8 cellular contexts compared by ENCODE assay signal in the genomic region with DNA sequence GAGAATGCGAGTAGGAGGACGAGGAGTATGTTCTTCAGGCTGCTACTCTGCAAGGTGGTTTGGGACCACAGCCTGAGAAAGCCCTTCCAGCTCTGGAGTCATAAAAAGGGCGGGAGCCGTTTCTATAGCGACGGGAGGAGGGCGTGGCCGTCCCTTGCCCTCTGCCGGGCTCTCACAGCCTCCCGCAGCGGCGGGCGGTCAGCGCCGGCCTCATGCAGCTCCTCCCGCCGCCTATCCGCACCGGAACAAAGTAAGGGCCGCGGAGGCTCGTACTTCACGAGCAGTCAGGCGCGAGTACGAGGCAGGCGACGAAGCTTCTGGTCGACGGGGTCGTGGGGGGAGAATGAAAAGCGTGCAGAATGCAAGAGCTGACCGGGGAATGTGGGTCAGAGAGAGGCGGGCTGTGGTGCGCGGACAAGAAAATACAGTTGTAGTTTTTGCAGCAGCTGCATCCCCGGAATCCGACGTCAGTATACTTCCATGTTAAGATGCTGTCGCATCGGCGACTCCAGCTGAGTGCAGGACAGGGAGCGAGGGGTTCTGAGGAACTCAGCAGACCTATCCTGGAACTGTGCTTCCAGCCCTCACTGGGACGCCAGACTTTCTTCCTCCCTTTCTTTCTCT. TPM values are rescaled to one million over a fixed set of nuclear protein-coding genes. Genes with fewer than 3 reads are reported as not detected.
DNase-seq lines count a peak whose midpoint lies in the region; ATAC-seq and TF ChIP-seq lines count a peak whose summit lies in the region.

A gene with protein sequence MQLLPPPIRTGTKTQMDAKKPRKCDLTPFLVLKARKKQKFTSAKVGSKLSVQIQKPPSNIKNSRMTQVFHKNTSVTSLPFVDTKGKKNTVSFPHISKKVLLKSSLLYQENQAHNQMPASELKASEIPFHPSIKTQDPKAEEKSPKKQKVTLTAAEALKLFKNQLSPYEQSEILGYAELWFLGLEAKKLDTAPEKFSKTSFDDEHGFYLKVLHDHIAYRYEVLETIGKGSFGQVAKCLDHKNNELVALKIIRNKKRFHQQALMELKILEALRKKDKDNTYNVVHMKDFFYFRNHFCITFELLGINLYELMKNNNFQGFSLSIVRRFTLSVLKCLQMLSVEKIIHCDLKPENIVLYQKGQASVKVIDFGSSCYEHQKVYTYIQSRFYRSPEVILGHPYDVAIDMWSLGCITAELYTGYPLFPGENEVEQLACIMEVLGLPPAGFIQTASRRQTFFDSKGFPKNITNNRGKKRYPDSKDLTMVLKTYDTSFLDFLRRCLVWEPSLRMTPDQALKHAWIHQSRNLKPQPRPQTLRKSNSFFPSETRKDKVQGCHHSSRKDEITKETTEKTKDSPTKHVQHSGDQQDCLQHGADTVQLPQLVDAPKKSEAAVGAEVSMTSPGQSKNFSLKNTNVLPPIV (plus strand): TSS at position 175 of the 624 bp plus-strand sequence. CDS start 38 bp downstream, at position 213.

- peaks cover 31% of the 10 kb centered on the region for H3K27me3 Mint-ChIP-seq in WTC11 (ENCODE audit: low read depth)

- no peaks in the 10 kb centered on the region for H3K9me3 ChIP-seq in HEK293 (ENCODE audit: control insufficient read depth, insufficient read depth, low read depth, low read length)
- no peaks in the 10 kb centered on the region for H3K9me3 ChIP-seq in muscle layer of duodenum (ENCODE audit: control insufficient read depth in 1 of 2, low read length in 2 of 2)

- H3K4me3 Mint-ChIP-seq in WTC11, result peak within 1 kb of the TSS; percentile 61

- H3K36me3 Mint-ChIP-seq in WTC11, result peaks cover 2% of the 10 kb centered on the region

- H3K4me1 Mint-ChIP-seq in WTC11, result peaks cover 9% of the 10 kb centered on the region

- H3K27me3 ChIP-seq in muscle layer of duodenum (ENCODE audit: low read depth, low read length), result no peaks in the 10 kb centered on the region

- H3K9me3 Mint-ChIP-seq in WTC11, result no peaks in the 10 kb centered on the region

- CTCF ChIA-PET in HEK293 (lab: Yijun Ruan, JAX), result interaction anchor here (0.9 kb wide), 1 partner anchor 43 kb away, joined by 5 read pairs; no protein-coding TSS in a partner anchor
- CTCF ChIA-PET in WTC11 (lab: Charles Lee), result interaction anchor here (0.8 to 1.4 kb wide), 7 partner anchors 22 to 293 kb away, joined by 3 to 9 read pairs (median 3); partner anchors contain the start of genes AKAP3 and NDUFA9

- H3K27ac ChIP-seq in HEK293 (ENCODE audit: extremely low read depth, low read depth, low read length) (no peak within 1 kb of the TSS), muscle layer of duodenum (ENCODE audit: low read length) (no peak within 1 kb of the TSS)

- peak within 1 kb of the TSS; percentile 3 for H3K4me3 ChIP-seq in HEK293 (ENCODE audit: low read depth, low read length)
- H3K4me3 ChIP-seq in muscle layer of duodenum (ENCODE audit: low read depth in 1 of 2, low read length in 2 of 2), result peak within 1 kb of the TSS; percentile 40 to 59

- ATAC-seq in WTC11 (peak; percentile 97), GM19455 (IDR thresholded peaks at IDR 0.05; ENCODE audit: unreplicated experiment) (no peak)

- no peak within 1 kb of the TSS for H3K27ac Mint-ChIP-seq in WTC11

- DNase-seq in AG08395 (ENCODE audit: low spot score) (peak; percentile 82), WTC11 (ENCODE audit: low spot score) (peak; percentile 96), fibroblast of the conjunctiva (ENCODE audit: low read depth) (peak; percentile 61), ureter (ENCODE audit: low spot score) (peak; percentile 81), T-helper 9 cell (no peak)

- no peak for TF ChIP-seq CTCF in HEK293 (tag by site-specific recombination; IDR thresholded peaks at IDR 0.05)
- TF ChIP-seq CTCF in WTC11 (IDR thresholded peaks at IDR 0.05), result no peak

- H3K36me3 ChIP-seq in HEK293 (ENCODE audit: control insufficient read depth in 2 of 2, insufficient read depth in 1 of 2, low read length in 2 of 2), result peaks cover 13 to 27% of the 10 kb centered on the region in 2 experiments; a peak in 2 of 3 replicates
- H3K36me3 ChIP-seq in muscle layer of duodenum (ENCODE audit: control insufficient read depth in 1 of 2, insufficient read depth in 2 of 2, low read length in 2 of 2), result no peaks in the 10 kb centered on the region

- POLR2A ChIA-PET in HEK293 (lab: Yijun Ruan, JAX) (interaction anchor here (1.6 kb wide), 1 partner anchor 87 kb away, joined by 5 read pairs; the partner anchor contains the start of genes AKAP3 and NDUFA9), WTC11 (lab: Charles Lee) (interaction anchor here (0.8 kb wide), 1 partner anchor 54 kb away, joined by 3 read pairs; no protein-coding TSS in a partner anchor)

- H3K4me1 ChIP-seq in HEK293 (ENCODE audit: control insufficient read depth, insufficient read depth, low read length) (peaks cover 4% of the 10 kb centered on the region), muscle layer of duodenum (ENCODE audit: control insufficient read depth in 1 of 2, insufficient read depth in 2 of 2, low read length in 2 of 2) (peaks cover 0 to 16% of the 10 kb centered on the region in 2 donors)

TF ChIP-seq in HEK293, 187 proteins besides CTCF, POLR2A, EP300 and RAD21 (continues in another document):
- TF ChIP-seq ZNF23 (tag by site-specific recombination; IDR thresholded peaks at IDR 0.05; ENCODE audit: borderline replicate concordance) (no peak), ZNF792 (tag by site-specific recombination; IDR thresholded peaks at IDR 0.05) (no peak), SP7 (tag by site-specific recombination; IDR thresholded peaks at IDR 0.05) (0 out of 2 replicates have a peak, but pooled peaks have one; percentile 12), ZSCAN4 (tag by site-specific recombination; IDR thresholded peaks at IDR 0.05) (no peak), ZNF16 (tag by site-specific recombination; IDR thresholded peaks at IDR 0.05; ENCODE audit: low read depth) (no peak), WT1 (tag by site-specific recombination; IDR thresholded peaks at IDR 0.05) (0 out of 2 replicates have a peak, but pooled peaks have one; percentile 14)
- TF ChIP-seq, protein P1, sequence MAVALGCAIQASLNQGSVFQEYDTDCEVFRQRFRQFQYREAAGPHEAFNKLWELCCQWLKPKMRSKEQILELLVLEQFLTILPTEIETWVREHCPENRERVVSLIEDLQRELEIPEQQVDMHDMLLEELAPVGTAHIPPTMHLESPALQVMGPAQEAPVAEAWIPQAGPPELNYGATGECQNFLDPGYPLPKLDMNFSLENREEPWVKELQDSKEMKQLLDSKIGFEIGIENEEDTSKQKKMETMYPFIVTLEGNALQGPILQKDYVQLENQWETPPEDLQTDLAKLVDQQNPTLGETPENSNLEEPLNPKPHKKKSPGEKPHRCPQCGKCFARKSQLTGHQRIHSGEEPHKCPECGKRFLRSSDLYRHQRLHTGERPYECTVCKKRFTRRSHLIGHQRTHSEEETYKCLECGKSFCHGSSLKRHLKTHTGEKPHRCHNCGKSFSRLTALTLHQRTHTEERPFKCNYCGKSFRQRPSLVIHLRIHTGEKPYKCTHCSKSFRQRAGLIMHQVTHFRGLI (tag by site-specific recombination; IDR thresholded peaks at IDR 0.05), result no peak

TF ChIP-seq in WTC11, 78 proteins besides CTCF, POLR2A, EP300 and RAD21 (continues in another document):
- TF ChIP-seq FOXP1 (CRISPR knock-in tag; IDR thresholded peaks at IDR 0.05; ENCODE audit: borderline replicate concordance), result peak; percentile 99
- TF ChIP-seq, protein P2, sequence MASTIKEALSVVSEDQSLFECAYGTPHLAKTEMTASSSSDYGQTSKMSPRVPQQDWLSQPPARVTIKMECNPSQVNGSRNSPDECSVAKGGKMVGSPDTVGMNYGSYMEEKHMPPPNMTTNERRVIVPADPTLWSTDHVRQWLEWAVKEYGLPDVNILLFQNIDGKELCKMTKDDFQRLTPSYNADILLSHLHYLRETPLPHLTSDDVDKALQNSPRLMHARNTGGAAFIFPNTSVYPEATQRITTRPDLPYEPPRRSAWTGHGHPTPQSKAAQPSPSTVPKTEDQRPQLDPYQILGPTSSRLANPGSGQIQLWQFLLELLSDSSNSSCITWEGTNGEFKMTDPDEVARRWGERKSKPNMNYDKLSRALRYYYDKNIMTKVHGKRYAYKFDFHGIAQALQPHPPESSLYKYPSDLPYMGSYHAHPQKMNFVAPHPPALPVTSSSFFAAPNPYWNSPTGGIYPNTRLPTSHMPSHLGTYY (CRISPR knock-in tag; IDR thresholded peaks at IDR 0.05), result no peak
- peak; percentile 81; the same call in 1 of the 2 replicates for TF ChIP-seq USF1 (CRISPR knock-in tag; IDR thresholded peaks at IDR 0.05)
- TF ChIP-seq, protein P3, sequence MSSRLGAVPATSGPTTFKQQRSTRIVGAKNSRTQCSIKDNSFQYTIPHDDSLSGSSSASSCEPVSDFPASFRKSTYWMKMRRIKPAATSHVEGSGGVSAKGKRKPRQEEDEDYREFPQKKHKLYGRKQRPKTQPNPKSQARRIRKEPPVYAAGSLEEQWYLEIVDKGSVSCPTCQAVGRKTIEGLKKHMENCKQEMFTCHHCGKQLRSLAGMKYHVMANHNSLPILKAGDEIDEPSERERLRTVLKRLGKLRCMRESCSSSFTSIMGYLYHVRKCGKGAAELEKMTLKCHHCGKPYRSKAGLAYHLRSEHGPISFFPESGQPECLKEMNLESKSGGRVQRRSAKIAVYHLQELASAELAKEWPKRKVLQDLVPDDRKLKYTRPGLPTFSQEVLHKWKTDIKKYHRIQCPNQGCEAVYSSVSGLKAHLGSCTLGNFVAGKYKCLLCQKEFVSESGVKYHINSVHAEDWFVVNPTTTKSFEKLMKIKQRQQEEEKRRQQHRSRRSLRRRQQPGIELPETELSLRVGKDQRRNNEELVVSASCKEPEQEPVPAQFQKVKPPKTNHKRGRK (CRISPR knock-in tag; IDR thresholded peaks at IDR 0.05; ENCODE audit: borderline replicate concordance), result peak; percentile 71; the same call in 1 of the 2 replicates
- TF ChIP-seq ATF3 (CRISPR knock-in tag; conservative IDR thresholded peaks at IDR 0.05), result peak; percentile 76; the same call in 1 of the 2 replicates
- TF ChIP-seq SP1 (CRISPR knock-in tag; conservative IDR thresholded peaks at IDR 0.05), result peak; percentile 77

RNA-seq across cellular contexts. Expression of the gene that starts here (rescaled TPM):
- total RNA-seq in WTC11 (2021), result 8.8 to 12.2 TPM (median 11.3 TPM) in 3 replicates
- 38.5 TPM for total RNA-seq in ureter
